Comparison of ENCODE assay signal across 17 cellular contexts in genomic region chr3:185084883-185085282, GRCh38.
DNase-seq lines count a peak whose midpoint lies in the region; ATAC-seq, FAIRE-seq and TF ChIP-seq lines count a peak whose summit lies in the region.
"Had no signal": no experiment of that assay in that cellular context is flagged by ENCODE, and none has a peak within 500 bp of the region (broad histone marks: within the 10 kb centered on the region; RNA-seq: fewer than 3 reads in every experiment).

No MANE protein-coding gene starts in this region.

- no peak for TF ChIP-seq CTCF in HEK293 (tag by site-specific recombination; IDR thresholded peaks at IDR 0.05)
- TF ChIP-seq CTCF in GM12878 (IDR thresholded peaks at IDR 0.05 in 2 of 3, conservative IDR thresholded peaks at IDR 0.05 in 1 of 3; ENCODE audit: control insufficient read depth in 2 of 3, extremely low read depth in 1 of 3, insufficient read depth in 1 of 3, low read depth in 3 of 3, low read length in 3 of 3), result no peak; a peak in 1 of 6 replicates
- no peak for TF ChIP-seq CTCF in neural progenitor cell (IDR thresholded peaks at IDR 0.05)

- H3K4me1 ChIP-seq in HEK293 (ENCODE audit: control insufficient read depth, insufficient read depth, low read length) (no peaks in the 10 kb centered on the region), GM12878 (ENCODE audit: control insufficient read depth, insufficient read depth, low read length) (no peaks in the 10 kb centered on the region), neural progenitor cell (no peaks in the 10 kb centered on the region)
- H3K4me1 ChIP-seq: HAP-1, upper lobe of left lung had no signal

- SMC1A ChIA-PET in GM12878 (lab: Charles Lee; ENCODE audit: uncharacterized antibody, unreplicated experiment), result no interaction called here

- ATAC-seq in GM12878, result no peak
- ATAC-seq: naive thymus-derived CD8-positive, alpha-beta T cell had no signal

- POLR2A ChIA-PET in HEK293 (lab: Yijun Ruan, JAX), result no interaction called here
- POLR2A ChIA-PET in GM12878 (lab: Charles Lee), result no interaction called here

- H3K27ac ChIP-seq in HEK293 (ENCODE audit: extremely low read depth, low read depth, low read length), result no peak overlapping the region
- H3K27ac ChIP-seq in GM12878 (ENCODE audit: control insufficient read depth, insufficient read depth), result no peak overlapping the region
- H3K27ac ChIP-seq in neural progenitor cell, result no peak overlapping the region
- H3K27ac ChIP-seq: upper lobe of left lung had no signal

- peaks cover 2% of the 10 kb centered on the region for H3K36me3 Mint-ChIP-seq in neural progenitor cell
- H3K36me3 Mint-ChIP-seq: activated naive CD8-positive, alpha-beta T cell treated with anti-CD3 and anti-CD28 coated beads, Interleukin-2, amount 10 ng/mL, durations not matched to agents 7 days and 5 days; naive thymus-derived CD8-positive, alpha-beta T cell had no signal

- H4K20me1 ChIP-seq in GM12878 (ENCODE audit: control insufficient read depth, insufficient read depth) (no peaks in the 10 kb centered on the region), neural progenitor cell (ENCODE audit: low read depth) (no peaks in the 10 kb centered on the region)

- TF ChIP-seq EP300 in GM12878 (IDR thresholded peaks at IDR 0.05; ENCODE audit: borderline replicate concordance in 1 of 2, control insufficient read depth in 1 of 2, low read depth in 2 of 2, low read length in 2 of 2), result no peak

- CTCF ChIA-PET in HEK293 (lab: Yijun Ruan, JAX) (interaction anchor here (0.8 to 1.0 kb wide), 3 partner anchors 13 to 91 kb away, joined by 3 to 5 read pairs (median 3); no protein-coding TSS in a partner anchor), GM12878 (lab: Yijun Ruan, JAX) (interaction anchor here (1.2 to 1.4 kb wide), 2 partner anchors 92 to 93 kb away, joined by 3 to 4 read pairs; no protein-coding TSS in a partner anchor)

- H3F3A ChIP-seq in neural progenitor cell (ENCODE audit: low read depth), result no peaks in the 10 kb centered on the region

- DNase-seq in AG08396 (ENCODE audit: low spot score) (peak; percentile 18), GM12878 (ENCODE audit: low read depth, low spot score) (no peak), inferior parietal cortex (ENCODE audit: extremely low spot score) (peak; percentile 31), neural progenitor cell (ENCODE audit: low spot score) (no peak), DMS114 treated with DMSO at 0.1 percent for 48 hours (lab: John Stamatoyannopoulos, UW; ENCODE audit: unreplicated experiment) (no peak), ACHN (no peak), NCI-H187 treated with DMSO at 0.1 percent for 48 hours (lab: John Stamatoyannopoulos, UW) (no peak)
- DNase-seq: activated naive CD8-positive, alpha-beta T cell treated with anti-CD3 and anti-CD28 coated beads, Interleukin-2, amount 10 ng/mL, durations not matched to agents 7 days and 5 days; AML-193; MV-4-11; naive thymus-derived CD8-positive, alpha-beta T cell; stimulated activated CD4-positive, alpha-beta T cell treated with anti-CD3 and anti-CD28 coated beads, Interleukin-4, amount 100 ng/mL, for 1 hour; upper lobe of left lung had no signal

- peaks cover 18% of the 10 kb centered on the region for H3K4me1 Mint-ChIP-seq in neural progenitor cell
- H3K4me1 Mint-ChIP-seq: activated naive CD8-positive, alpha-beta T cell treated with anti-CD3 and anti-CD28 coated beads, Interleukin-2, amount 10 ng/mL, durations not matched to agents 7 days and 5 days; naive thymus-derived CD8-positive, alpha-beta T cell had no signal

- 27% methylated on average over 5 of the region's 5 CpGs for WGBS in GM12878 (ENCODE audit: insufficient coverage, insufficient replicate concordance, low lambda C conversion rate, missing lambda C conversion rate)

- no TSS peak for BruUV-seq in GM12878 (replicated peaks; lab: Mats Ljungman, UMichigan)

- no peak overlapping the region for H3K4me3 Mint-ChIP-seq in neural progenitor cell
- H3K4me3 Mint-ChIP-seq: activated naive CD8-positive, alpha-beta T cell treated with anti-CD3 and anti-CD28 coated beads, Interleukin-2, amount 10 ng/mL, durations not matched to agents 7 days and 5 days; naive thymus-derived CD8-positive, alpha-beta T cell had no signal

- H2AFZ ChIP-seq in GM12878 (ENCODE audit: control insufficient read depth, low read depth, low read length), result no peak overlapping the region
- H2AFZ ChIP-seq in neural progenitor cell (replicated peaks), result no peak overlapping the region

- no peaks in the 10 kb centered on the region for H3K9me3 Mint-ChIP-seq in neural progenitor cell
- H3K9me3 Mint-ChIP-seq: activated naive CD8-positive, alpha-beta T cell treated with anti-CD3 and anti-CD28 coated beads, Interleukin-2, amount 10 ng/mL, durations not matched to agents 7 days and 5 days; naive thymus-derived CD8-positive, alpha-beta T cell had no signal

- peaks cover 0 to 2% of the 10 kb centered on the region in 2 experiments; a peak in 1 of 4 replicates for H3K27me3 ChIP-seq in GM12878 (replicated peaks in 1 of 2; ENCODE audit: control insufficient read depth in 2 of 2, insufficient read depth in 2 of 2, low read length in 1 of 2)
- no peaks in the 10 kb centered on the region for H3K27me3 ChIP-seq in neural progenitor cell
- H3K27me3 ChIP-seq: upper lobe of left lung had no signal

- peaks cover 4% of the 10 kb centered on the region for H3K27me3 Mint-ChIP-seq in neural progenitor cell (ENCODE audit: insufficient read depth, low read depth)

- intact Hi-C loops in GM12878 (cut with micrococcal nuclease; ENCODE audit: unreplicated experiment), result no loop called here

- no peak overlapping the region for H3K4me3 ChIP-seq in HEK293 (ENCODE audit: low read depth, low read length)
- no peak overlapping the region for H3K4me3 ChIP-seq in GM12878
- no peak overlapping the region for H3K4me3 ChIP-seq in neural progenitor cell
- H3K4me3 ChIP-seq: HAP-1, upper lobe of left lung had no signal

- H3K27ac Mint-ChIP-seq in neural progenitor cell, result no peak overlapping the region
- H3K27ac Mint-ChIP-seq: naive thymus-derived CD8-positive, alpha-beta T cell had no signal

- H3K36me3 ChIP-seq in HEK293 (ENCODE audit: control insufficient read depth in 2 of 2, insufficient read depth in 1 of 2, low read length in 2 of 2) (no peaks in the 10 kb centered on the region), GM12878 (ENCODE audit: control insufficient read depth in 2 of 2, insufficient read depth in 2 of 2, low read length in 1 of 2) (no peaks in the 10 kb centered on the region), neural progenitor cell (no peaks in the 10 kb centered on the region)
- H3K36me3 ChIP-seq: HAP-1, upper lobe of left lung had no signal

- in situ Hi-C loops in GM12878 (cut with MboI) (no loop called here), ACHN (cut with HindIII; ENCODE audit: low pct_ligation_motif_present, low pct_unique_long_range_greater_than_20kb, low sequenced_read_pairs) (no loop called here)

- H3K9ac ChIP-seq in GM12878 (ENCODE audit: control insufficient read depth, insufficient read depth, low read length), result no peak overlapping the region
- no peak overlapping the region for H3K9ac ChIP-seq in neural progenitor cell

- no peak for TF ChIP-seq POLR2A in GM12878 (IDR thresholded peaks at IDR 0.05; ENCODE audit: low read depth, low read length)

- TF ChIP-seq RAD21 in GM12878 (IDR thresholded peaks at IDR 0.05; ENCODE audit: insufficient read depth, low read depth, low read length), result peak; percentile 13; the same call in 1 of the 2 replicates

- RAD21 ChIA-PET in GM12878 (lab: Charles Lee; ENCODE audit: unreplicated experiment), result interaction anchor here (1.2 kb wide), 1 partner anchor 94 kb away, joined by 3 read pairs; no protein-coding TSS in a partner anchor

- no peaks in the 10 kb centered on the region for H3K79me2 ChIP-seq in GM12878 (ENCODE audit: control insufficient read depth, insufficient read depth, low read length)
- no peaks in the 10 kb centered on the region for H3K79me2 ChIP-seq in neural progenitor cell (ENCODE audit: low read depth)

- H3K9me3 ChIP-seq in HEK293 (ENCODE audit: control insufficient read depth, insufficient read depth, low read depth, low read length), result no peaks in the 10 kb centered on the region
- no peaks in the 10 kb centered on the region for H3K9me3 ChIP-seq in GM12878 (replicated peaks; ENCODE audit: control insufficient read depth, insufficient read depth, low read length)
- H3K9me3 ChIP-seq in neural progenitor cell (ENCODE audit: low read depth), result no peaks in the 10 kb centered on the region
- H3K9me3 ChIP-seq: HAP-1, upper lobe of left lung had no signal

- FAIRE-seq in GM12878 (lab: Jason Lieb, UNC), result no peak
- FAIRE-seq: colon, islet of Langerhans had no signal

- H3K4me2 ChIP-seq in GM12878 (ENCODE audit: control insufficient read depth, insufficient read depth) (no peak overlapping the region), neural progenitor cell (no peak overlapping the region)

TF ChIP-seq in HEK293, 187 proteins besides CTCF, POLR2A, EP300 and RAD21 (continues in another document):
- TF ChIP-seq ZNF610 (tag by site-specific recombination; IDR thresholded peaks at IDR 0.05; ENCODE audit: borderline replicate concordance) (no peak), ZFP41 (tag by site-specific recombination; IDR thresholded peaks at IDR 0.05; ENCODE audit: borderline replicate concordance) (no peak), ZNF157 (tag by site-specific recombination; IDR thresholded peaks at IDR 0.05) (no peak), ZNF654 (tag by site-specific recombination; IDR thresholded peaks at IDR 0.05; ENCODE audit: low read depth) (peak; percentile 15; the same call in 1 of the 2 replicates)

TF ChIP-seq in GM12878, 131 proteins besides CTCF, POLR2A, EP300 and RAD21 (continues in another document):
- TF ChIP-seq YY1 (IDR thresholded peaks at IDR 0.05; ENCODE audit: low read depth, low read length), result no peak

Comparison
In these comparisons a context has a peak if more than half of its experiments do, and no peak if none do; other contexts are left out.
1. DNase-seq: peak in AG08396 (single experiment) and inferior parietal cortex (single experiment); none in GM12878 (single experiment), neural progenitor cell (single experiment), DMS114 treated with DMSO at 0.1 percent for 48 hours (single experiment), ACHN (single experiment) and NCI-H187 treated with DMSO at 0.1 percent for 48 hours (single experiment).